18 cellular contexts compared by ENCODE assay signal in genomic region chr5:34483442-34484033, GRCh38.
A peak's percentile ranks its signal among the peaks of the same experiment; 100 is the strongest.
DNase-seq lines count a peak whose midpoint lies in the region; ATAC-seq lines count a peak whose summit lies in the region.
"Had no signal": no experiment of that assay in that cellular context is flagged by ENCODE, and none has a peak within 500 bp of the region (broad histone marks: within the 10 kb centered on the region; RNA-seq: fewer than 3 reads in every experiment).

No MANE protein-coding gene starts in this region.

- intact Hi-C loops in CD4-positive, alpha-beta memory T cell (cut with micrococcal nuclease): no loop called here

- peaks cover 3 to 5% (median 4%) of the 10 kb centered on the region in 4 donors for H3K4me1 Mint-ChIP-seq in CD4-positive, alpha-beta memory T cell

- no peaks in the 10 kb centered on the region for H3K36me3 ChIP-seq in CD4-positive, alpha-beta memory T cell (ENCODE audit: insufficient read depth, low read length)
- H3K36me3 ChIP-seq: esophagus squamous epithelium, prostate gland, suprapubic skin had no signal

- H3K9me3 ChIP-seq in CD4-positive, alpha-beta memory T cell (ENCODE audit: control insufficient read depth in 1 of 2, low read length in 2 of 2): no peaks in the 10 kb centered on the region
- H3K9me3 ChIP-seq: esophagus squamous epithelium, prostate gland, suprapubic skin had no signal

- DNase-seq in NCI-H1417 (lab: John Stamatoyannopoulos, UW) (peak; percentile 32 to 80 (median 41)), NCI-H1417 treated with DMSO at 0.1 percent for 48 hours (lab: John Stamatoyannopoulos, UW) (no peak), NCI-H748 treated with DMSO at 0.1 percent for 48 hours (lab: John Stamatoyannopoulos, UW) (peak; percentile 99), hippocampal formation (lab: John Stamatoyannopoulos, UW) (peak; percentile 33 to 36), substantia nigra (lab: John Stamatoyannopoulos, UW) (peak in 21 of 49 donors; percentile 13 to 65 (median 25)), DMS114 treated with DMSO at 0.1 percent for 48 hours (lab: John Stamatoyannopoulos, UW; ENCODE audit: unreplicated experiment) (no peak)
- no peak for DNase-seq in CD4-positive, alpha-beta memory T cell
- DNase-seq: activated CD4-positive, alpha-beta memory T cell treated with anti-CD3 and anti-CD28 coated beads, Interleukin-2, amount 10 ng/mL, durations not matched to agents 7 days and 5 days; CD4-positive, alpha-beta T cell; esophagus squamous epithelium; NCI-H226; stimulated activated CD4-positive, alpha-beta T cell treated with anti-CD3 and anti-CD28 coated beads, Interleukin-15, amount 100 ng/mL, for 24 hours had no signal

- no peaks in the 10 kb centered on the region for H3K9me3 Mint-ChIP-seq in CD4-positive, alpha-beta memory T cell
- H3K9me3 Mint-ChIP-seq: activated CD4-positive, alpha-beta memory T cell treated with anti-CD3 and anti-CD28 coated beads, Interleukin-2, amount 10 ng/mL, durations not matched to agents 7 days and 5 days; activated T-helper 17 cell treated with anti-CD3 and anti-CD28 coated beads, Interleukin-2, amount 50 U/mL, for 72 hours; CD4-positive, alpha-beta T cell had no signal

- H3K36me3 Mint-ChIP-seq in CD4-positive, alpha-beta memory T cell: no peaks in the 10 kb centered on the region

- H3K4me1 ChIP-seq in CD4-positive, alpha-beta memory T cell (ENCODE audit: insufficient read depth, low read length): no peaks in the 10 kb centered on the region

- H3K27me3 ChIP-seq in CD4-positive, alpha-beta memory T cell (ENCODE audit: insufficient read depth, low read length): no peaks in the 10 kb centered on the region
- H3K27me3 ChIP-seq: suprapubic skin had no signal

- peaks cover 21 to 38% of the 10 kb centered on the region in 2 donors for H3K27me3 Mint-ChIP-seq in CD4-positive, alpha-beta memory T cell

- peak overlapping the region; percentile 88 for H3K27ac ChIP-seq in substantia nigra (ENCODE audit: low read depth, low read length, poor library complexity, severe bottlenecking)
- no peak overlapping the region for H3K27ac ChIP-seq in CD4-positive, alpha-beta memory T cell (ENCODE audit: low read depth, low read length)
- H3K27ac ChIP-seq: coronary artery, esophagus squamous epithelium, PC-9, prostate gland, suprapubic skin had no signal

- POLR2A ChIA-PET in CD4-positive, alpha-beta memory T cell (lab: Charles Lee; ENCODE audit: partially characterized antibody): no interaction called here

- no peak overlapping the region for H3K4me3 ChIP-seq in CD4-positive, alpha-beta memory T cell (ENCODE audit: low read length in 2 of 2)
- H3K4me3 ChIP-seq: coronary artery, esophagus squamous epithelium, PC-9, prostate gland, suprapubic skin had no signal

- no peak overlapping the region for H3K27ac Mint-ChIP-seq in CD4-positive, alpha-beta memory T cell
- H3K27ac Mint-ChIP-seq: activated CD4-positive, alpha-beta memory T cell treated with anti-CD3 and anti-CD28 coated beads, Interleukin-2, amount 10 ng/mL, durations not matched to agents 7 days and 5 days; activated T-helper 17 cell treated with anti-CD3 and anti-CD28 coated beads, Interleukin-2, amount 50 U/mL, for 72 hours; CD4-positive, alpha-beta T cell had no signal

- CTCF ChIA-PET in CD4-positive, alpha-beta memory T cell (lab: Charles Lee; ENCODE audit: partially characterized antibody): interaction anchor here (1.9 to 4.2 kb wide), 2 partner anchors 8 to 10 kb away, joined by 7 to 36 read pairs; no protein-coding TSS in a partner anchor

- no peak for ATAC-seq in HG03139 (IDR thresholded peaks at IDR 0.05; ENCODE audit: unreplicated experiment)
- ATAC-seq: activated T-helper 17 cell treated with anti-CD3 and anti-CD28 coated beads, Interleukin-2, amount 50 U/mL, for 72 hours had no signal

- H3K4me3 Mint-ChIP-seq in CD4-positive, alpha-beta memory T cell: no peak overlapping the region
- H3K4me3 Mint-ChIP-seq: activated CD4-positive, alpha-beta memory T cell treated with anti-CD3 and anti-CD28 coated beads, Interleukin-2, amount 10 ng/mL, durations not matched to agents 7 days and 5 days; activated T-helper 17 cell treated with anti-CD3 and anti-CD28 coated beads, Interleukin-2, amount 50 U/mL, for 72 hours; CD4-positive, alpha-beta T cell had no signal

Comparison
In these comparisons a context has a peak if more than half of its experiments do, and no peak if none do; other contexts are left out.
1. DNase-seq: peak in NCI-H1417 (3 of 3), NCI-H748 treated with DMSO at 0.1 percent for 48 hours (single experiment) and hippocampal formation (2 of 2); none in NCI-H1417 treated with DMSO at 0.1 percent for 48 hours (single experiment), DMS114 treated with DMSO at 0.1 percent for 48 hours (single experiment) and CD4-positive, alpha-beta memory T cell (0 of 5).